Comparison of ENCODE assay signal across 2 cellular contexts in genomic region chr6:3381233-3382065, GRCh38.
TF ChIP-seq lines count a peak whose summit lies in the region.

No MANE protein-coding gene starts in this region.

TF ChIP-seq in IMR-90, 13 proteins besides CTCF, POLR2A, EP300 and RAD21:
- TF ChIP-seq RCOR1 (IDR thresholded peaks at IDR 0.05; ENCODE audit: insufficient replicate concordance, low read length) (no peak), ELK1 (IDR thresholded peaks at IDR 0.05; ENCODE audit: borderline replicate concordance, low read depth, low read length) (no peak), SMC3 (IDR thresholded peaks at IDR 0.05; ENCODE audit: low read depth, low read length) (no peak), CHD1 (IDR thresholded peaks at IDR 0.05; ENCODE audit: low read depth, low read length) (no peak), MAZ (IDR thresholded peaks at IDR 0.05; ENCODE audit: borderline replicate concordance, low read depth, low read length) (no peak), NFE2L2 (IDR thresholded peaks at IDR 0.05; ENCODE audit: low read depth, low read length) (no peak), USF2 (IDR thresholded peaks at IDR 0.05; ENCODE audit: low read depth, low read length) (no peak), FOS (IDR thresholded peaks at IDR 0.05; ENCODE audit: low read depth, low read length) (no peak), RFX5 (IDR thresholded peaks at IDR 0.05; ENCODE audit: low read depth, low read length) (no peak), MXI1 (IDR thresholded peaks at IDR 0.05; ENCODE audit: borderline replicate concordance, low read depth, low read length) (no peak), BHLHE40 (IDR thresholded peaks at IDR 0.05; ENCODE audit: low read depth, low read length) (no peak), MAFK (IDR thresholded peaks at IDR 0.05; ENCODE audit: low read depth, low read length) (no peak)

TF ChIP-seq in GM12878, 131 proteins besides CTCF, POLR2A, EP300 and RAD21:
- TF ChIP-seq ATF7 (IDR thresholded peaks at IDR 0.05; ENCODE audit: low read depth) = no peak
- peak; percentile 29; the same call in 1 of the 2 replicates for TF ChIP-seq ZNF687 (IDR thresholded peaks at IDR 0.05)
